In genomic region chr14:99576761-99577705, GRCh38 we compare ENCODE assay signal across 11 cellular contexts. TPM values are rescaled to one million over a fixed set of nuclear protein-coding genes. Genes with fewer than 3 reads are reported as not detected.
A peak's percentile ranks its signal among the peaks of the same experiment; 100 is the strongest.
DNase-seq lines count a peak whose midpoint lies in the region; TF ChIP-seq lines count a peak whose summit lies in the region.
"Had no signal": no experiment of that assay in that cellular context is flagged by ENCODE, and none has a peak within 500 bp of the region (broad histone marks: within the 10 kb centered on the region; RNA-seq: fewer than 3 reads in every experiment).

No MANE protein-coding gene starts in this region.

- peak overlapping the region; percentile 73; the same call in 1 of the 2 replicates for H3K4me2 ChIP-seq in PC-9

- H3F3A ChIP-seq in PC-9 (ENCODE audit: insufficient read depth, low read depth), result peaks cover 33% of the 10 kb centered on the region; the same call in 1 of the 2 replicates

- H3K4me1 Mint-ChIP-seq in brain, result peaks cover 94% of the 10 kb centered on the region
- H3K4me1 Mint-ChIP-seq in mesothelial cell of epicardium, result peaks cover 94% of the 10 kb centered on the region

- POLR2A ChIA-PET in PC-9 (lab: Charles Lee; ENCODE audit: unreplicated experiment), result no interaction called here

- H3K9me3 ChIP-seq in PC-9 (ENCODE audit: insufficient read depth, low read depth) (no peaks in the 10 kb centered on the region), thyroid gland (no peaks in the 10 kb centered on the region)
- H3K9me3 ChIP-seq: BLaER1 treated with 17β-estradiol and CSF1 and Interleukin-3, amounts not matched to agents 10 nM and 100 nM had no signal

- H3K27ac Mint-ChIP-seq in brain (peak overlapping the region in 4 of 5 experiments; percentile 21 to 87 (median 62)), mesothelial cell of epicardium (peak overlapping the region; percentile 100)

- H4K20me1 ChIP-seq in PC-9 (ENCODE audit: insufficient read depth), result no peaks in the 10 kb centered on the region

- H3K27me3 ChIP-seq in PC-9 (ENCODE audit: insufficient read depth, low read depth), result no peaks in the 10 kb centered on the region
- no peaks in the 10 kb centered on the region for H3K27me3 ChIP-seq in thyroid gland

- WGBS in thyroid gland, 2 donors, result 69 to 71% methylated on average over 16 to 20 of the region's 26 CpGs

- intact Hi-C loops in PC-9 (cut with micrococcal nuclease; ENCODE audit: unreplicated experiment), result no loop called here
- intact Hi-C loops in thyroid gland (cut with DNase I), result no loop called here

- CTCF ChIA-PET in PC-9 (lab: Charles Lee), result no interaction called here

- H3K9me3 Mint-ChIP-seq in brain, result no peaks in the 10 kb centered on the region
- H3K9me3 Mint-ChIP-seq in mesothelial cell of epicardium, result no peaks in the 10 kb centered on the region

- H3K9me2 ChIP-seq in PC-9 (ENCODE audit: insufficient read depth), result no peaks in the 10 kb centered on the region

- TF ChIP-seq CTCF in PC-9 (conservative IDR thresholded peaks at IDR 0.05) (no peak), brain (conservative IDR thresholded peaks at IDR 0.05) (no peak), mesothelial cell of epicardium (IDR thresholded peaks at IDR 0.05; ENCODE audit: unreplicated experiment) (no peak), thyroid gland (IDR thresholded peaks at IDR 0.05) (no peak)

- H3K36me3 Mint-ChIP-seq in brain (no peaks in the 10 kb centered on the region), mesothelial cell of epicardium (peaks cover under 1% of the 10 kb centered on the region)

- peaks cover 75% of the 10 kb centered on the region for H3K4me1 ChIP-seq in PC-9 (replicated peaks; ENCODE audit: insufficient read depth)
- H3K4me1 ChIP-seq in thyroid gland, result peaks cover 65 to 87% of the 10 kb centered on the region in 2 donors

- no peak for DNase-seq in PC-9
- DNase-seq in mesothelial cell of epicardium (ENCODE audit: low spot score in 2 of 2, unreplicated experiment in 2 of 2), result no peak
- peak; percentile 40 to 51 for DNase-seq in thyroid gland
- no peak for DNase-seq in NCI-H446 treated with DMSO at 0.1 percent for 48 hours (lab: John Stamatoyannopoulos, UW)
- DNase-seq in NCI-H526 treated with DMSO at 0.1 percent for 48 hours (lab: John Stamatoyannopoulos, UW), result no peak
- no peak for DNase-seq in activated CD4-positive, alpha-beta T cell treated with anti-CD3 and anti-CD28 coated beads, Interleukin-2, amount 50 U/mL, for 4 hours
- DNase-seq: Kasumi-1, NCI-H1417 treated with DMSO at 0.1 percent for 48 hours, NCI-H446 had no signal

- H3K4me3 ChIP-seq in PC-9 (no peak overlapping the region), thyroid gland (replicated peaks in 1 of 3) (no peak overlapping the region)
- H3K4me3 ChIP-seq: BLaER1 treated with 17β-estradiol and CSF1 and Interleukin-3, amounts not matched to agents 10 nM and 100 nM had no signal

- TF ChIP-seq POLR2A in thyroid gland (IDR thresholded peaks at IDR 0.05), result no peak

- H2AFZ ChIP-seq in PC-9, result no peak overlapping the region

- H3K36me3 ChIP-seq in PC-9 (ENCODE audit: low read depth) (no peaks in the 10 kb centered on the region), thyroid gland (no peaks in the 10 kb centered on the region)
- H3K36me3 ChIP-seq: BLaER1 treated with 17β-estradiol and CSF1 and Interleukin-3, amounts not matched to agents 10 nM and 100 nM had no signal

- H3K27me3 Mint-ChIP-seq in brain, result no peaks in the 10 kb centered on the region
- H3K27me3 Mint-ChIP-seq in mesothelial cell of epicardium (ENCODE audit: low read depth), result no peaks in the 10 kb centered on the region

- no peak overlapping the region for H3K27ac ChIP-seq in PC-9
- H3K27ac ChIP-seq in thyroid gland, result peak overlapping the region; percentile 80 to 93 (median 93)
- H3K27ac ChIP-seq: BLaER1 treated with 17β-estradiol and CSF1 and Interleukin-3, amounts not matched to agents 10 nM and 100 nM had no signal

- peaks cover 53% of the 10 kb centered on the region for H3K79me2 ChIP-seq in PC-9 (ENCODE audit: low read depth)

- BruUV-seq in PC-9 (replicated peaks; lab: Mats Ljungman, UMichigan), result no TSS peak

- H3K4me3 Mint-ChIP-seq in brain (no peak overlapping the region), mesothelial cell of epicardium (no peak overlapping the region)

RNA-seq across cellular contexts. Expression of gene CCDC85C, which starts 27.0 kb away (rescaled TPM):
- total RNA-seq in PC-9 (2021) (21.2 and 24.8 TPM in 2 replicates), mesothelial cell of epicardium (82.2 to 85.2 TPM (median 82.3 TPM) in 3 replicates), thyroid gland (10 to 100 TPM in 3 of 4 donors, 1 to 10 TPM in 1; 8.6 to 28.3 (median 17.3) TPM)
- 41.4 TPM for polyA plus RNA-seq in brain (ENCODE audit: insufficient read depth, low read depth, low replicate concordance)

Comparison
In these comparisons a context has a peak if more than half of its experiments do, and no peak if none do; other contexts are left out.
1. DNase-seq: peak in thyroid gland (2 of 2); none in PC-9 (0 of 2), mesothelial cell of epicardium (0 of 2), NCI-H446 treated with DMSO at 0.1 percent for 48 hours (single experiment), NCI-H526 treated with DMSO at 0.1 percent for 48 hours (single experiment) and activated CD4-positive, alpha-beta T cell treated with anti-CD3 and anti-CD28 coated beads, Interleukin-2, amount 50 U/mL, for 4 hours (0 of 2).